26 cellular contexts compared by ENCODE assay signal in genomic region chr7:38482521-38482920, GRCh38.
A peak's percentile ranks its signal among the peaks of the same experiment; 100 is the strongest.
DNase-seq lines count a peak whose midpoint lies in the region; ATAC-seq, FAIRE-seq and TF ChIP-seq lines count a peak whose summit lies in the region.
"Had no signal": no experiment of that assay in that cellular context is flagged by ENCODE, and none has a peak within 500 bp of the region (broad histone marks: within the 10 kb centered on the region; RNA-seq: fewer than 3 reads in every experiment).

No MANE protein-coding gene starts in this region.

- H4K20me1 ChIP-seq in PC-3 (ENCODE audit: low read length): no peaks in the 10 kb centered on the region
- H4K20me1 ChIP-seq: BLaER1 had no signal

- BruUV-seq in PC-3 (replicated peaks; lab: Mats Ljungman, UMichigan): no TSS peak
- BruUV-seq in Panc1 (replicated peaks; lab: Mats Ljungman, UMichigan): no TSS peak

- in situ Hi-C loops in Panc1 (cut with HindIII; ENCODE audit: low pct_unique_long_range_greater_than_20kb, low sequenced_read_pairs): no loop called here

- H3K9me3 ChIP-seq in PC-3 (ENCODE audit: low read length) (no peaks in the 10 kb centered on the region), Panc1 (ENCODE audit: control insufficient read depth, insufficient read depth, low read depth, low read length) (no peaks in the 10 kb centered on the region)
- H3K9me3 ChIP-seq: A549, BE2C had no signal

- DNase-seq in PC-3: peak; percentile 53
- peak; percentile 7 for DNase-seq in Panc1 (ENCODE audit: low read depth, low spot score)
- peak; percentile 89 for DNase-seq in bronchial epithelial cell (ENCODE audit: low read depth)
- DNase-seq in epithelial cell of prostate (ENCODE audit: low read depth, low spot score): peak; percentile 18
- DNase-seq in NCI-H510A (lab: John Stamatoyannopoulos, UW): no peak
- DNase-seq: 8988T; BE2C; C1 segment of cervical spinal cord; CD4-positive, alpha-beta memory T cell; CD4-positive, CD25-positive, alpha-beta regulatory T cell; CD8-positive, alpha-beta memory T cell; COR-L47; DMS 273 treated with DMSO at 0.1 percent for 48 hours; DMS153; DMS53; DMS79; DND-41; EL; GDM1 had no signal

- POLR2A ChIA-PET in PC-3 (lab: Charles Lee; ENCODE audit: unreplicated experiment) (no interaction called here), Panc1 (lab: Charles Lee) (interaction anchor here (0.6 kb wide), 1 partner anchor 1114 kb away, joined by 3 read pairs; no protein-coding TSS in a partner anchor)

- no peak overlapping the region for H2AFZ ChIP-seq in PC-3 (ENCODE audit: low read length)

- no peak for TF ChIP-seq CTCF in PC-3 (conservative IDR thresholded peaks at IDR 0.05; ENCODE audit: low read depth, low read length)
- no peak for TF ChIP-seq CTCF in Panc1 (IDR thresholded peaks at IDR 0.05)
- TF ChIP-seq CTCF in bronchial epithelial cell (IDR thresholded peaks at IDR 0.05; ENCODE audit: insufficient read depth, low read length, severe bottlenecking): no peak

- no peak overlapping the region for H3K9ac ChIP-seq in PC-3 (ENCODE audit: low read length)
- H3K9ac ChIP-seq: BLaER1 had no signal

- intact Hi-C loops in PC-3 (cut with micrococcal nuclease) (no loop called here), Panc1 (cut with micrococcal nuclease; ENCODE audit: unreplicated experiment) (no loop called here)

- H3K4me3 ChIP-seq in PC-3 (ENCODE audit: low read length) (no peak overlapping the region), Panc1 (ENCODE audit: low read depth in 2 of 2, low read length in 2 of 2) (no peak overlapping the region), bronchial epithelial cell (ENCODE audit: low read depth, low read length) (no peak overlapping the region)
- H3K4me3 ChIP-seq: A549, BLaER1, GM12878 had no signal

- no peaks in the 10 kb centered on the region for H3K79me2 ChIP-seq in PC-3 (ENCODE audit: low read length)

- CTCF ChIA-PET in PC-3 (lab: Charles Lee): no interaction called here
- CTCF ChIA-PET in Panc1 (lab: Charles Lee): no interaction called here

- FAIRE-seq in bronchial epithelial cell (lab: Jason Lieb, UNC): no peak
- FAIRE-seq: A549, GM12878, GM12892, GM18507 had no signal

- H3K9me2 ChIP-seq in PC-3 (replicated peaks; ENCODE audit: low read length): no peaks in the 10 kb centered on the region

- peaks cover 24% of the 10 kb centered on the region for H3K4me1 ChIP-seq in PC-3 (ENCODE audit: insufficient read depth, low read length)
- no peaks in the 10 kb centered on the region for H3K4me1 ChIP-seq in Panc1 (ENCODE audit: control insufficient read depth, insufficient read depth, low read length)
- H3K4me1 ChIP-seq: A549, BE2C, BLaER1 had no signal

- H3K27me3 ChIP-seq in PC-3 (ENCODE audit: low read length) (peaks cover 16% of the 10 kb centered on the region; the same call in 1 of the 2 replicates), Panc1 (ENCODE audit: control insufficient read depth, insufficient read depth, low read length) (no peaks in the 10 kb centered on the region), bronchial epithelial cell (ENCODE audit: control insufficient read depth, insufficient read depth, low read length) (no peaks in the 10 kb centered on the region)
- H3K27me3 ChIP-seq: BE2C, BLaER1 had no signal

- H3K27ac ChIP-seq in PC-3 (ENCODE audit: low read length): peak overlapping the region; percentile 40
- no peak overlapping the region for H3K27ac ChIP-seq in Panc1 (ENCODE audit: low read length)
- H3K27ac ChIP-seq in epithelial cell of prostate: peak overlapping the region; percentile 21
- H3K27ac ChIP-seq: A549, BLaER1 had no signal

- H3K36me3 ChIP-seq in PC-3 (ENCODE audit: low read depth, low read length): no peaks in the 10 kb centered on the region
- H3K36me3 ChIP-seq in Panc1 (ENCODE audit: control insufficient read depth, insufficient read depth, low read length): no peaks in the 10 kb centered on the region
- no peaks in the 10 kb centered on the region for H3K36me3 ChIP-seq in bronchial epithelial cell (ENCODE audit: control insufficient read depth, insufficient read depth, low read length)
- H3K36me3 ChIP-seq: BE2C, BLaER1 had no signal

- H3K4me2 ChIP-seq in PC-3 (ENCODE audit: low read length): peak overlapping the region; percentile 24; the same call in 1 of the 2 replicates
- H3K4me2 ChIP-seq: A549, BLaER1 had no signal

- H3F3A ChIP-seq in PC-3 (ENCODE audit: low read length, unreplicated experiment): no peaks in the 10 kb centered on the region

- peak; percentile 37; the same call in 1 of the 2 replicates for ATAC-seq in PC-3
- no peak for ATAC-seq in Panc1
- ATAC-seq in GM21786 (IDR thresholded peaks at IDR 0.05; ENCODE audit: unreplicated experiment): no peak
- ATAC-seq in GM21529 (IDR thresholded peaks at IDR 0.05; ENCODE audit: unreplicated experiment): no peak
- ATAC-seq: A549, GM12878 had no signal
